8 cellular contexts compared by ENCODE assay signal in genomic region chr2:180125245-180125962, GRCh38.
DNase-seq lines count a peak whose midpoint lies in the region; ATAC-seq, FAIRE-seq and TF ChIP-seq lines count a peak whose summit lies in the region.

No MANE protein-coding gene starts in this region.

- no peaks in the 10 kb centered on the region for H3K36me3 Mint-ChIP-seq in activated naive CD4-positive, alpha-beta T cell treated with anti-CD3 and anti-CD28 coated beads, Interleukin-2, amount 10 ng/mL, durations not matched to agents 7 days and 5 days

- no peak overlapping the region for H3K4me3 Mint-ChIP-seq in activated naive CD4-positive, alpha-beta T cell treated with anti-CD3 and anti-CD28 coated beads, Interleukin-2, amount 10 ng/mL, durations not matched to agents 7 days and 5 days

- intact Hi-C loops in pancreas (cut with DNase I): loop anchor here in 1 of 3 donors (10.0 kb wide), 2 partner anchors 1349 to 1589 kb away; no protein-coding TSS in a partner anchor

- no peaks in the 10 kb centered on the region for H3K9me3 ChIP-seq in MM.1S (replicated peaks; ENCODE audit: insufficient read depth, low read length)
- H3K9me3 ChIP-seq in RWPE2 (ENCODE audit: severe bottlenecking): no peaks in the 10 kb centered on the region
- H3K9me3 ChIP-seq in pancreas: no peaks in the 10 kb centered on the region

- H3K4me3 ChIP-seq in MM.1S (ENCODE audit: low read length) (no peak overlapping the region; the same call in 1 of the 2 replicates), RWPE2 (ENCODE audit: severe bottlenecking) (no peak overlapping the region), pancreas (no peak overlapping the region)

- 19 to 20% methylated on average over 13 of the region's 13 CpGs for WGBS in pancreas, 2 donors

- TF ChIP-seq POLR2A in H54 (IDR thresholded peaks at IDR 0.05; ENCODE audit: low read depth, low read length): no peak

- peak overlapping the region; percentile 30; the same call in 1 of the 2 replicates for H3K4me2 ChIP-seq in MM.1S (ENCODE audit: low read depth, low read length)

- H3K27me3 Mint-ChIP-seq in activated naive CD4-positive, alpha-beta T cell treated with anti-CD3 and anti-CD28 coated beads, Interleukin-2, amount 10 ng/mL, durations not matched to agents 7 days and 5 days: peaks cover 11% of the 10 kb centered on the region

- FAIRE-seq in H54 (lab: Jason Lieb, UNC) (peak; percentile 99), pancreas (lab: Jason Lieb, UNC) (no peak), GM19239 (lab: Jason Lieb, UNC) (no peak)

- no peak overlapping the region for H3K9ac ChIP-seq in MM.1S (ENCODE audit: low read length)

- peak; percentile 67 for TF ChIP-seq CTCF in MM.1S (IDR thresholded peaks at IDR 0.05; ENCODE audit: low read length)
- peak; percentile 85 for TF ChIP-seq CTCF in RWPE2 (IDR thresholded peaks at IDR 0.05; ENCODE audit: poor library complexity, severe bottlenecking)
- peak in 2 of 4 donors; percentile 34 to 41 for TF ChIP-seq CTCF in pancreas (IDR thresholded peaks at IDR 0.05)

- peak overlapping the region; percentile 56 for H2AFZ ChIP-seq in MM.1S (ENCODE audit: low read length)

- no peaks in the 10 kb centered on the region for H3K9me3 Mint-ChIP-seq in activated naive CD4-positive, alpha-beta T cell treated with anti-CD3 and anti-CD28 coated beads, Interleukin-2, amount 10 ng/mL, durations not matched to agents 7 days and 5 days

- H3K36me3 ChIP-seq in MM.1S (replicated peaks; ENCODE audit: insufficient read depth, low read length): no peaks in the 10 kb centered on the region
- no peaks in the 10 kb centered on the region for H3K36me3 ChIP-seq in RWPE2 (ENCODE audit: low read depth)
- no peaks in the 10 kb centered on the region for H3K36me3 ChIP-seq in pancreas

- peak; percentile 89 for ATAC-seq in RWPE2 (ENCODE audit: low read depth)
- ATAC-seq in pancreas: peak; percentile 87 to 96 (median 93)

- H3F3A ChIP-seq in MM.1S (ENCODE audit: insufficient read depth, low read length): no peaks in the 10 kb centered on the region

- no peaks in the 10 kb centered on the region for H3K9me2 ChIP-seq in MM.1S (replicated peaks; ENCODE audit: insufficient read depth, low read length)

- no peaks in the 10 kb centered on the region for H4K20me1 ChIP-seq in MM.1S (ENCODE audit: insufficient read depth, low read length)

- no peaks in the 10 kb centered on the region for H3K4me1 Mint-ChIP-seq in activated naive CD4-positive, alpha-beta T cell treated with anti-CD3 and anti-CD28 coated beads, Interleukin-2, amount 10 ng/mL, durations not matched to agents 7 days and 5 days

- no peaks in the 10 kb centered on the region for H3K4me1 ChIP-seq in MM.1S (ENCODE audit: low read length)
- H3K4me1 ChIP-seq in RWPE2 (ENCODE audit: insufficient read depth, poor library complexity, severe bottlenecking): peaks cover 6% of the 10 kb centered on the region
- no peaks in the 10 kb centered on the region for H3K4me1 ChIP-seq in pancreas

- DNase-seq in ELF-1 (ENCODE audit: low read depth, low spot score): peak; percentile 84
- DNase-seq in H54 (ENCODE audit: insufficient read length, low spot score): peak; percentile 42
- peak; percentile 78 for DNase-seq in MM.1S
- DNase-seq in RWPE2 (ENCODE audit: low spot score): peak; percentile 60
- DNase-seq in activated naive CD4-positive, alpha-beta T cell treated with anti-CD3 and anti-CD28 coated beads, Interleukin-2, amount 10 ng/mL, durations not matched to agents 7 days and 5 days: peak; percentile 52
- peak; percentile 93 for DNase-seq in glomerular visceral epithelial cell (ENCODE audit: extremely low spot score)
- peak in 4 of 6 donors; percentile 22 to 50 (median 31) for DNase-seq in pancreas
- no peak for DNase-seq in GM19239 (ENCODE audit: insufficient read length, low spot score)

- H3K27me3 ChIP-seq in MM.1S (replicated peaks; ENCODE audit: insufficient read depth, low read length) (no peaks in the 10 kb centered on the region), RWPE2 (ENCODE audit: insufficient read depth, poor library complexity, severe bottlenecking) (no peaks in the 10 kb centered on the region), pancreas (no peaks in the 10 kb centered on the region)

- no peak overlapping the region for H3K27ac ChIP-seq in MM.1S (ENCODE audit: low read length)
- H3K27ac ChIP-seq in RWPE2 (ENCODE audit: poor library complexity, severe bottlenecking): no peak overlapping the region
- no peak overlapping the region for H3K27ac ChIP-seq in pancreas

- no peak overlapping the region for H3K27ac Mint-ChIP-seq in activated naive CD4-positive, alpha-beta T cell treated with anti-CD3 and anti-CD28 coated beads, Interleukin-2, amount 10 ng/mL, durations not matched to agents 7 days and 5 days

- CTCF ChIA-PET in activated naive CD4-positive, alpha-beta T cell treated with anti-CD3 and anti-CD28 coated beads, Interleukin-2, amount 10 ng/mL, durations not matched to agents 7 days and 5 days (lab: Charles Lee): interaction anchor here (0.6 to 3.9 kb wide), 4 partner anchors 11 to 934 kb away, joined by 3 to 37 read pairs (median 10); no protein-coding TSS in a partner anchor

- H3K79me2 ChIP-seq in MM.1S (ENCODE audit: low read length): no peaks in the 10 kb centered on the region
